9 cellular contexts compared by ENCODE assay signal in genomic region chr4:82217986-82218715, GRCh38.
DNase-seq lines count a peak whose midpoint lies in the region; ATAC-seq, FAIRE-seq and TF ChIP-seq lines count a peak whose summit lies in the region.
"Had no signal": no experiment of that assay in that cellular context is flagged by ENCODE, and none has a peak within 500 bp of the region (broad histone marks: within the 10 kb centered on the region; RNA-seq: fewer than 3 reads in every experiment).

No MANE protein-coding gene starts in this region.

- peaks cover 0 to 4% of the 10 kb centered on the region in 2 experiments; a peak in 1 of 5 replicates for H3K27me3 ChIP-seq in K562 (ENCODE audit: control insufficient read depth in 2 of 2, insufficient read depth in 2 of 2, low read length in 2 of 2)
- H3K27me3 ChIP-seq in naive thymus-derived CD4-positive, alpha-beta T cell (ENCODE audit: control insufficient read depth in 2 of 2, insufficient read depth in 2 of 2, low read length in 2 of 2), result no peaks in the 10 kb centered on the region

- TF ChIP-seq POLR2A in K562 (conservative IDR thresholded peaks at IDR 0.05), result no peak
- no peak for TF ChIP-seq POLR2A in H54 (IDR thresholded peaks at IDR 0.05; ENCODE audit: low read depth, low read length)

- no peaks in the 10 kb centered on the region for H3K36me3 Mint-ChIP-seq in HFFc6 (ENCODE audit: low read depth)
- H3K36me3 Mint-ChIP-seq in naive thymus-derived CD4-positive, alpha-beta T cell, result no peaks in the 10 kb centered on the region

- CTCF ChIA-PET in K562 (lab: Yijun Ruan, JAX; ENCODE audit: low intra/inter-chr PET ratio), result interaction anchor here (1.3 kb wide), 1 partner anchor 812 kb away, joined by 5 read pairs; no protein-coding TSS in a partner anchor
- CTCF ChIA-PET in naive thymus-derived CD4-positive, alpha-beta T cell (lab: Charles Lee), result interaction anchor here (1.0 to 2.1 kb wide), 3 partner anchors 17 to 93 kb away, joined by 3 to 8 read pairs (median 4); no protein-coding TSS in a partner anchor

- H3K4me1 ChIP-seq in K562 (replicated peaks in 1 of 2; ENCODE audit: control insufficient read depth in 2 of 2, insufficient read depth in 2 of 2, low read length in 2 of 2), result no peaks in the 10 kb centered on the region
- H3K4me1 ChIP-seq in naive thymus-derived CD4-positive, alpha-beta T cell (ENCODE audit: control insufficient read depth in 2 of 2, insufficient read depth in 2 of 2, low read length in 2 of 2), result peaks cover 10 to 12% of the 10 kb centered on the region in 2 donors
- H3K4me1 ChIP-seq: prostate gland had no signal

- H3K4me2 ChIP-seq in K562 (ENCODE audit: insufficient read depth, low read length), result no peak overlapping the region

- H3K9me3 Mint-ChIP-seq in HFFc6, result no peaks in the 10 kb centered on the region; the same call in 1 of the 2 replicates
- peaks cover 0 to 5% (median 0%) of the 10 kb centered on the region in 11 donors for H3K9me3 Mint-ChIP-seq in naive thymus-derived CD4-positive, alpha-beta T cell

- in situ Hi-C loops in K562 (cut with MboI), result no loop called here

- H3K9me1 ChIP-seq in K562 (ENCODE audit: control insufficient read depth, insufficient read depth, low read length), result no peaks in the 10 kb centered on the region

- no peak overlapping the region for H3K4me3 Mint-ChIP-seq in HFFc6
- no peak overlapping the region for H3K4me3 Mint-ChIP-seq in naive thymus-derived CD4-positive, alpha-beta T cell

- H3K36me3 ChIP-seq in K562 (ENCODE audit: control insufficient read depth, insufficient read depth, low read length), result no peaks in the 10 kb centered on the region
- H3K36me3 ChIP-seq in naive thymus-derived CD4-positive, alpha-beta T cell (ENCODE audit: control insufficient read depth in 2 of 3, insufficient read depth in 3 of 3, low read length in 3 of 3), result no peaks in the 10 kb centered on the region
- H3K36me3 ChIP-seq: prostate gland had no signal

- no peaks in the 10 kb centered on the region for H3K9me3 ChIP-seq in K562 (replicated peaks; ENCODE audit: control insufficient read depth, insufficient read depth, low read depth, low read length)
- no peaks in the 10 kb centered on the region for H3K9me3 ChIP-seq in naive thymus-derived CD4-positive, alpha-beta T cell (ENCODE audit: control insufficient read depth in 2 of 3, low read length in 3 of 3)
- H3K9me3 ChIP-seq: prostate gland had no signal

- H2AFZ ChIP-seq in K562 (ENCODE audit: low read depth, low read length), result no peak overlapping the region

- no peak for TF ChIP-seq EP300 in K562 (IDR thresholded peaks at IDR 0.05; ENCODE audit: low read length)

- intact Hi-C loops in K562 (cut with micrococcal nuclease), result no loop called here
- intact Hi-C loops in naive thymus-derived CD4-positive, alpha-beta T cell (cut with micrococcal nuclease), result loop anchor here in 1 of 2 donors (1.0 to 5.0 kb wide), 4 partner anchors 94 to 751 kb away; partner anchors contain the start of gene HNRNPD

- H3K4me1 Mint-ChIP-seq in HFFc6 (ENCODE audit: low read depth), result no peaks in the 10 kb centered on the region
- H3K4me1 Mint-ChIP-seq in naive thymus-derived CD4-positive, alpha-beta T cell, result peaks cover 9 to 53% (median 38%) of the 10 kb centered on the region in 7 donors

- ATAC-seq in K562 (no peak), GM21529 (IDR thresholded peaks at IDR 0.05; ENCODE audit: unreplicated experiment) (no peak)
- ATAC-seq in naive thymus-derived CD4-positive, alpha-beta T cell, result peak; percentile 50

- TF ChIP-seq CTCF in HFFc6 (IDR thresholded peaks at IDR 0.05) (peak; percentile 23; the same call in 1 of the 2 replicates), K562 (IDR thresholded peaks at IDR 0.05 in 2 of 3, conservative IDR thresholded peaks at IDR 0.05 in 1 of 3; ENCODE audit: insufficient read depth in 2 of 3, low read depth in 1 of 3, low read length in 3 of 3) (peak in 1 of 3 experiments; percentile 32; a peak in 2 of 6 replicates)

- no peak overlapping the region for H3K4me3 ChIP-seq in K562
- no peak overlapping the region for H3K4me3 ChIP-seq in naive thymus-derived CD4-positive, alpha-beta T cell (ENCODE audit: low read length)
- H3K4me3 ChIP-seq: prostate gland had no signal

- BruUV-seq in K562 (replicated peaks; lab: Mats Ljungman, UMichigan), result no TSS peak

- FAIRE-seq in K562 (lab: Jason Lieb, UNC) (no peak), H54 (lab: Jason Lieb, UNC) (no peak)

- no peak overlapping the region for H3K9ac ChIP-seq in K562 (ENCODE audit: insufficient read depth in 1 of 2, low read depth in 2 of 2, low read length in 2 of 2)

- no peak overlapping the region for H3K27ac ChIP-seq in K562 (ENCODE audit: extremely low read depth, low read depth, low read length)
- no peak overlapping the region for H3K27ac ChIP-seq in naive thymus-derived CD4-positive, alpha-beta T cell (ENCODE audit: low read depth, low read length)
- H3K27ac ChIP-seq: prostate gland had no signal

- DNase-seq in NCI-H146 (lab: John Stamatoyannopoulos, UW), result peak; percentile 7
- no peak for DNase-seq in NCI-H146 treated with DMSO at 0.1 percent for 48 hours (lab: John Stamatoyannopoulos, UW; ENCODE audit: unreplicated experiment)
- no peak for DNase-seq in HFFc6
- DNase-seq in K562 (ENCODE audit: extremely low read depth in 1 of 4, low spot score in 3 of 4), result no peak
- peak in 7 of 9 donors; percentile 2 to 36 (median 14) for DNase-seq in naive thymus-derived CD4-positive, alpha-beta T cell
- no peak for DNase-seq in H54 (ENCODE audit: insufficient read length, low spot score)
- no peak for DNase-seq in epidermal melanocyte (ENCODE audit: insufficient read length, low spot score)

- 0% methylated on average over 3 of the region's 3 CpGs for WGBS in K562 (ENCODE audit: insufficient coverage, low coverage, missing lambda C conversion rate)

- no peaks in the 10 kb centered on the region for H3K27me3 Mint-ChIP-seq in HFFc6 (ENCODE audit: insufficient read depth)
- H3K27me3 Mint-ChIP-seq in naive thymus-derived CD4-positive, alpha-beta T cell, result peaks cover 0 to 14% (median 0%) of the 10 kb centered on the region in 5 donors

- no peaks in the 10 kb centered on the region for H3K79me2 ChIP-seq in K562 (ENCODE audit: control insufficient read depth, insufficient read depth, low read length)

- 0 out of 4 replicates have a peak, but pooled peaks have one; percentile 17 for TF ChIP-seq RAD21 in K562 (CRISPR knock-in tag; conservative IDR thresholded peaks at IDR 0.05 in 1 of 2, IDR thresholded peaks at IDR 0.05 in 1 of 2)

- POLR2A ChIA-PET in K562 (lab: Yijun Ruan, JAX), result interaction anchor here (0.6 kb wide), 1 partner anchor 447 kb away, joined by 3 read pairs; no protein-coding TSS in a partner anchor
- POLR2A ChIA-PET in naive thymus-derived CD4-positive, alpha-beta T cell (lab: Charles Lee), result no interaction called here

- no peak overlapping the region for H3K27ac Mint-ChIP-seq in HFFc6
- no peak overlapping the region for H3K27ac Mint-ChIP-seq in naive thymus-derived CD4-positive, alpha-beta T cell

- no peaks in the 10 kb centered on the region for H4K20me1 ChIP-seq in K562 (replicated peaks; ENCODE audit: control insufficient read depth, insufficient read depth, low read length)

TF ChIP-seq in K562, 482 proteins besides CTCF, POLR2A, EP300 and RAD21:
- TF ChIP-seq TCFL5 (CRISPR knock-in tag; conservative IDR thresholded peaks at IDR 0.05) (no peak), C11orf30 (IDR thresholded peaks at IDR 0.05; ENCODE audit: low read depth) (peak; percentile 54), ZNF431 (CRISPR knock-in tag; IDR thresholded peaks at IDR 0.05) (no peak), ZNF316 (IDR thresholded peaks at IDR 0.05) (peak; percentile 79), KDM5B (IDR thresholded peaks at IDR 0.05; ENCODE audit: insufficient replicate concordance, low read depth, low read length) (no peak)
- TF ChIP-seq, protein P1, sequence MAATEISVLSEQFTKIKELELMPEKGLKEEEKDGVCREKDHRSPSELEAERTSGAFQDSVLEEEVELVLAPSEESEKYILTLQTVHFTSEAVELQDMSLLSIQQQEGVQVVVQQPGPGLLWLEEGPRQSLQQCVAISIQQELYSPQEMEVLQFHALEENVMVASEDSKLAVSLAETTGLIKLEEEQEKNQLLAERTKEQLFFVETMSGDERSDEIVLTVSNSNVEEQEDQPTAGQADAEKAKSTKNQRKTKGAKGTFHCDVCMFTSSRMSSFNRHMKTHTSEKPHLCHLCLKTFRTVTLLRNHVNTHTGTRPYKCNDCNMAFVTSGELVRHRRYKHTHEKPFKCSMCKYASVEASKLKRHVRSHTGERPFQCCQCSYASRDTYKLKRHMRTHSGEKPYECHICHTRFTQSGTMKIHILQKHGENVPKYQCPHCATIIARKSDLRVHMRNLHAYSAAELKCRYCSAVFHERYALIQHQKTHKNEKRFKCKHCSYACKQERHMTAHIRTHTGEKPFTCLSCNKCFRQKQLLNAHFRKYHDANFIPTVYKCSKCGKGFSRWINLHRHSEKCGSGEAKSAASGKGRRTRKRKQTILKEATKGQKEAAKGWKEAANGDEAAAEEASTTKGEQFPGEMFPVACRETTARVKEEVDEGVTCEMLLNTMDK (IDR thresholded peaks at IDR 0.05; ENCODE audit: borderline replicate concordance, insufficient read depth, low read depth, low read length, poor library complexity, severe bottlenecking), result peak; percentile 70

Comparison
In these comparisons a context has a peak if more than half of its experiments do, and no peak if none do; other contexts are left out.
1. DNase-seq: peak in NCI-H146 (single experiment) and naive thymus-derived CD4-positive, alpha-beta T cell (7 of 9); none in NCI-H146 treated with DMSO at 0.1 percent for 48 hours (single experiment), HFFc6 (single experiment), K562 (0 of 4), H54 (single experiment) and epidermal melanocyte (single experiment).